8 cellular contexts compared by ENCODE assay signal in the genomic region with DNA sequence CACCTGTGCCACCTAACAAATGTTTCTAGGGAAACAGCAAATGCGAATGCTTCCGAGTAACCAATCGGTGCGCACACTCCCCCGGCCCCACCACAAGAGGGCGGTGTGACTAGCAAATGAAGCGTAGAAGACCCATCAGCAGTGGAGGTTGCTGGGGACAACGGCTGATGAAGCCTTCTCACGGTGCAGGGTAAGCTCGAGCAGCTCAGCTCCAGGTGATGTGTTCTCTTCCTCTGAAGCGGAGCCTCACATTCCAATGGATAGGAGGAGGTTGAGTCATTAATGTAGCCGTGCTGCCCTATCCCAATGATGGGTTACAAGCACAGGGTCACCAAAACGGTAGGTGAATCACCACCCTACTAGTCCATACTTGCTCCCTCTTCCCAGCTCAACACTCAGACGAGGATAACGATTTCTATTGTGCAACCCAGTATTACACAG.
A peak's percentile ranks its signal among the peaks of the same experiment; 100 is the strongest.
DNase-seq lines count a peak whose midpoint lies in the region; ATAC-seq and TF ChIP-seq lines count a peak whose summit lies in the region.

No MANE protein-coding gene starts in this region.

- TF ChIP-seq CTCF in fibroblast of pulmonary artery (IDR thresholded peaks at IDR 0.05; ENCODE audit: low read length, missing control alignments) (peak; percentile 58), gastrocnemius medialis (IDR thresholded peaks at IDR 0.05 in 4 of 5, conservative IDR thresholded peaks at IDR 0.05 in 1 of 5) (peak in 4 of 5 experiments; percentile 9 to 58 (median 44))

- H3K36me3 ChIP-seq in gastrocnemius medialis: no peaks in the 10 kb centered on the region

- no peaks in the 10 kb centered on the region for H3K4me1 Mint-ChIP-seq in activated CD8-positive, alpha-beta T cell treated with anti-CD3 and anti-CD28 coated beads, Interleukin-2, amount 10 ng/mL, durations not matched to agents 7 days and 5 days (ENCODE audit: low read depth)

- POLR2A ChIA-PET in activated CD8-positive, alpha-beta T cell treated with anti-CD3 and anti-CD28 coated beads, Interleukin-2, amount 10 ng/mL, durations not matched to agents 7 days and 5 days (lab: Charles Lee): no interaction called here

- H3K9me3 Mint-ChIP-seq in activated CD8-positive, alpha-beta T cell treated with anti-CD3 and anti-CD28 coated beads, Interleukin-2, amount 10 ng/mL, durations not matched to agents 7 days and 5 days (ENCODE audit: insufficient read depth): no peaks in the 10 kb centered on the region

- no peak overlapping the region for H3K4me3 ChIP-seq in fibroblast of pulmonary artery (replicated peaks; ENCODE audit: low read depth, low read length)
- no peak overlapping the region for H3K4me3 ChIP-seq in gastrocnemius medialis

- in situ Hi-C loops in gastrocnemius medialis (cut with MboI; ENCODE audit: low sequenced_read_pairs in 4 of 4): no loop called here

- CTCF ChIA-PET in activated CD8-positive, alpha-beta T cell treated with anti-CD3 and anti-CD28 coated beads, Interleukin-2, amount 10 ng/mL, durations not matched to agents 7 days and 5 days (lab: Charles Lee): interaction anchor here (1.0 kb wide), 1 partner anchor 65 kb away, joined by 3 read pairs; no protein-coding TSS in a partner anchor

- TF ChIP-seq POLR2A in gastrocnemius medialis (IDR thresholded peaks at IDR 0.05): no peak

- peaks cover 6% of the 10 kb centered on the region for H3K27me3 Mint-ChIP-seq in activated CD8-positive, alpha-beta T cell treated with anti-CD3 and anti-CD28 coated beads, Interleukin-2, amount 10 ng/mL, durations not matched to agents 7 days and 5 days (ENCODE audit: low read depth)

- peaks cover 0 to 7% (median 5%) of the 10 kb centered on the region in 3 donors for H3K27me3 ChIP-seq in gastrocnemius medialis

- intact Hi-C loops in gastrocnemius medialis (cut with DNase I; ENCODE audit: low total_unique reads): no loop called here

- no peak overlapping the region for H3K27ac Mint-ChIP-seq in activated CD8-positive, alpha-beta T cell treated with anti-CD3 and anti-CD28 coated beads, Interleukin-2, amount 10 ng/mL, durations not matched to agents 7 days and 5 days

- H3K27ac ChIP-seq in gastrocnemius medialis: no peak overlapping the region

- no peak overlapping the region for H3K4me3 Mint-ChIP-seq in activated CD8-positive, alpha-beta T cell treated with anti-CD3 and anti-CD28 coated beads, Interleukin-2, amount 10 ng/mL, durations not matched to agents 7 days and 5 days

- no peaks in the 10 kb centered on the region for H3K36me3 Mint-ChIP-seq in activated CD8-positive, alpha-beta T cell treated with anti-CD3 and anti-CD28 coated beads, Interleukin-2, amount 10 ng/mL, durations not matched to agents 7 days and 5 days (ENCODE audit: low read depth)

- DNase-seq in NCI-H345 (lab: John Stamatoyannopoulos, UW) (peak; percentile 7), NCI-H345 treated with DMSO at 0.1 percent for 48 hours (lab: John Stamatoyannopoulos, UW; ENCODE audit: unreplicated experiment) (no peak), NCI-H2029 (lab: John Stamatoyannopoulos, UW) (peak; percentile 4), fibroblast of pulmonary artery (ENCODE audit: low read depth) (peak; percentile 36), gastrocnemius medialis (no peak)
- peak; percentile 69 for DNase-seq in activated CD8-positive, alpha-beta T cell treated with anti-CD3 and anti-CD28 coated beads, Interleukin-2, amount 10 ng/mL, durations not matched to agents 7 days and 5 days

- peak; percentile 47 for ATAC-seq in activated CD8-positive, alpha-beta T cell treated with anti-CD3 and anti-CD28 coated beads, Interleukin-2, amount 10 ng/mL, durations not matched to agents 7 days and 5 days
- ATAC-seq in gastrocnemius medialis (no peak), HG02970 (IDR thresholded peaks at IDR 0.05; ENCODE audit: low FRiP score, unreplicated experiment) (no peak), HG03521 (IDR thresholded peaks at IDR 0.05; ENCODE audit: unreplicated experiment) (no peak)

- no peaks in the 10 kb centered on the region for H3K4me1 ChIP-seq in gastrocnemius medialis

- H3K9me3 ChIP-seq in gastrocnemius medialis: no peaks in the 10 kb centered on the region

Comparison
In these comparisons a context has a peak if more than half of its experiments do, and no peak if none do; other contexts are left out.
1. DNase-seq: peak in NCI-H345 (single experiment), NCI-H2029 (single experiment), activated CD8-positive, alpha-beta T cell treated with anti-CD3 and anti-CD28 coated beads, Interleukin-2, amount 10 ng/mL, durations not matched to agents 7 days and 5 days (single experiment) and fibroblast of pulmonary artery (single experiment); none in NCI-H345 treated with DMSO at 0.1 percent for 48 hours (single experiment) and gastrocnemius medialis (0 of 2).